Comparison of ENCODE assay signal across 1 cellular context in genomic region chr6:131565041-131565440, GRCh38.
TF ChIP-seq lines count a peak whose summit lies in the region.

No MANE protein-coding gene starts in this region.

TF ChIP-seq in H1, 55 proteins besides CTCF, POLR2A, EP300 and RAD21 (continued from another document):
- TF ChIP-seq, protein P1, sequence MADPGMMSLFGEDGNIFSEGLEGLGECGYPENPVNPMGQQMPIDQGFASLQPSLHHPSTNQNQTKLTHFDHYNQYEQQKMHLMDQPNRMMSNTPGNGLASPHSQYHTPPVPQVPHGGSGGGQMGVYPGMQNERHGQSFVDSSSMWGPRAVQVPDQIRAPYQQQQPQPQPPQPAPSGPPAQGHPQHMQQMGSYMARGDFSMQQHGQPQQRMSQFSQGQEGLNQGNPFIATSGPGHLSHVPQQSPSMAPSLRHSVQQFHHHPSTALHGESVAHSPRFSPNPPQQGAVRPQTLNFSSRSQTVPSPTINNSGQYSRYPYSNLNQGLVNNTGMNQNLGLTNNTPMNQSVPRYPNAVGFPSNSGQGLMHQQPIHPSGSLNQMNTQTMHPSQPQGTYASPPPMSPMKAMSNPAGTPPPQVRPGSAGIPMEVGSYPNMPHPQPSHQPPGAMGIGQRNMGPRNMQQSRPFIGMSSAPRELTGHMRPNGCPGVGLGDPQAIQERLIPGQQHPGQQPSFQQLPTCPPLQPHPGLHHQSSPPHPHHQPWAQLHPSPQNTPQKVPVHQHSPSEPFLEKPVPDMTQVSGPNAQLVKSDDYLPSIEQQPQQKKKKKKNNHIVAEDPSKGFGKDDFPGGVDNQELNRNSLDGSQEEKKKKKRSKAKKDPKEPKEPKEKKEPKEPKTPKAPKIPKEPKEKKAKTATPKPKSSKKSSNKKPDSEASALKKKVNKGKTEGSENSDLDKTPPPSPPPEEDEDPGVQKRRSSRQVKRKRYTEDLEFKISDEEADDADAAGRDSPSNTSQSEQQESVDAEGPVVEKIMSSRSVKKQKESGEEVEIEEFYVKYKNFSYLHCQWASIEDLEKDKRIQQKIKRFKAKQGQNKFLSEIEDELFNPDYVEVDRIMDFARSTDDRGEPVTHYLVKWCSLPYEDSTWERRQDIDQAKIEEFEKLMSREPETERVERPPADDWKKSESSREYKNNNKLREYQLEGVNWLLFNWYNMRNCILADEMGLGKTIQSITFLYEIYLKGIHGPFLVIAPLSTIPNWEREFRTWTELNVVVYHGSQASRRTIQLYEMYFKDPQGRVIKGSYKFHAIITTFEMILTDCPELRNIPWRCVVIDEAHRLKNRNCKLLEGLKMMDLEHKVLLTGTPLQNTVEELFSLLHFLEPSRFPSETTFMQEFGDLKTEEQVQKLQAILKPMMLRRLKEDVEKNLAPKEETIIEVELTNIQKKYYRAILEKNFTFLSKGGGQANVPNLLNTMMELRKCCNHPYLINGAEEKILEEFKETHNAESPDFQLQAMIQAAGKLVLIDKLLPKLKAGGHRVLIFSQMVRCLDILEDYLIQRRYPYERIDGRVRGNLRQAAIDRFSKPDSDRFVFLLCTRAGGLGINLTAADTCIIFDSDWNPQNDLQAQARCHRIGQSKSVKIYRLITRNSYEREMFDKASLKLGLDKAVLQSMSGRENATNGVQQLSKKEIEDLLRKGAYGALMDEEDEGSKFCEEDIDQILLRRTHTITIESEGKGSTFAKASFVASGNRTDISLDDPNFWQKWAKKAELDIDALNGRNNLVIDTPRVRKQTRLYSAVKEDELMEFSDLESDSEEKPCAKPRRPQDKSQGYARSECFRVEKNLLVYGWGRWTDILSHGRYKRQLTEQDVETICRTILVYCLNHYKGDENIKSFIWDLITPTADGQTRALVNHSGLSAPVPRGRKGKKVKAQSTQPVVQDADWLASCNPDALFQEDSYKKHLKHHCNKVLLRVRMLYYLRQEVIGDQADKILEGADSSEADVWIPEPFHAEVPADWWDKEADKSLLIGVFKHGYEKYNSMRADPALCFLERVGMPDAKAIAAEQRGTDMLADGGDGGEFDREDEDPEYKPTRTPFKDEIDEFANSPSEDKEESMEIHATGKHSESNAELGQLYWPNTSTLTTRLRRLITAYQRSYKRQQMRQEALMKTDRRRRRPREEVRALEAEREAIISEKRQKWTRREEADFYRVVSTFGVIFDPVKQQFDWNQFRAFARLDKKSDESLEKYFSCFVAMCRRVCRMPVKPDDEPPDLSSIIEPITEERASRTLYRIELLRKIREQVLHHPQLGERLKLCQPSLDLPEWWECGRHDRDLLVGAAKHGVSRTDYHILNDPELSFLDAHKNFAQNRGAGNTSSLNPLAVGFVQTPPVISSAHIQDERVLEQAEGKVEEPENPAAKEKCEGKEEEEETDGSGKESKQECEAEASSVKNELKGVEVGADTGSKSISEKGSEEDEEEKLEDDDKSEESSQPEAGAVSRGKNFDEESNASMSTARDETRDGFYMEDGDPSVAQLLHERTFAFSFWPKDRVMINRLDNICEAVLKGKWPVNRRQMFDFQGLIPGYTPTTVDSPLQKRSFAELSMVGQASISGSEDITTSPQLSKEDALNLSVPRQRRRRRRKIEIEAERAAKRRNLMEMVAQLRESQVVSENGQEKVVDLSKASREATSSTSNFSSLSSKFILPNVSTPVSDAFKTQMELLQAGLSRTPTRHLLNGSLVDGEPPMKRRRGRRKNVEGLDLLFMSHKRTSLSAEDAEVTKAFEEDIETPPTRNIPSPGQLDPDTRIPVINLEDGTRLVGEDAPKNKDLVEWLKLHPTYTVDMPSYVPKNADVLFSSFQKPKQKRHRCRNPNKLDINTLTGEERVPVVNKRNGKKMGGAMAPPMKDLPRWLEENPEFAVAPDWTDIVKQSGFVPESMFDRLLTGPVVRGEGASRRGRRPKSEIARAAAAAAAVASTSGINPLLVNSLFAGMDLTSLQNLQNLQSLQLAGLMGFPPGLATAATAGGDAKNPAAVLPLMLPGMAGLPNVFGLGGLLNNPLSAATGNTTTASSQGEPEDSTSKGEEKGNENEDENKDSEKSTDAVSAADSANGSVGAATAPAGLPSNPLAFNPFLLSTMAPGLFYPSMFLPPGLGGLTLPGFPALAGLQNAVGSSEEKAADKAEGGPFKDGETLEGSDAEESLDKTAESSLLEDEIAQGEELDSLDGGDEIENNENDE (IDR thresholded peaks at IDR 0.05; ENCODE audit: insufficient replicate concordance, low read length) = no peak
- TF ChIP-seq EGR1 (IDR thresholded peaks at IDR 0.05; ENCODE audit: borderline replicate concordance, low read depth, low read length) = no peak
- TF ChIP-seq HDAC2 (IDR thresholded peaks at IDR 0.05; ENCODE audit: borderline replicate concordance in 1 of 2, low read depth in 2 of 2, low read length in 2 of 2) = no peak
- TF ChIP-seq SP2 (IDR thresholded peaks at IDR 0.05; ENCODE audit: low read length) = no peak
- TF ChIP-seq BCL11A (IDR thresholded peaks at IDR 0.05; ENCODE audit: low read depth in 2 of 2, low read length in 2 of 2) = no peak
- TF ChIP-seq POU5F1 (IDR thresholded peaks at IDR 0.05; ENCODE audit: low read depth, low read length) = no peak
- TF ChIP-seq SIN3A (conservative IDR thresholded peaks at IDR 0.05 in 1 of 2, IDR thresholded peaks at IDR 0.05 in 1 of 2; ENCODE audit: low read depth in 1 of 2, low read length in 2 of 2) = no peak
- TF ChIP-seq TAF1 (IDR thresholded peaks at IDR 0.05; ENCODE audit: low read depth, low read length) = no peak
- no peak for TF ChIP-seq RXRA (IDR thresholded peaks at IDR 0.05; ENCODE audit: insufficient read depth, low read depth, low read length)
- TF ChIP-seq TEAD4 (IDR thresholded peaks at IDR 0.05; ENCODE audit: low read depth, low read length) = no peak
- no peak for TF ChIP-seq SP4 (IDR thresholded peaks at IDR 0.05; ENCODE audit: low read length)
- no peak for TF ChIP-seq SAP30 (IDR thresholded peaks at IDR 0.05; ENCODE audit: insufficient read depth, insufficient replicate concordance, low read length)
- TF ChIP-seq, protein P2, sequence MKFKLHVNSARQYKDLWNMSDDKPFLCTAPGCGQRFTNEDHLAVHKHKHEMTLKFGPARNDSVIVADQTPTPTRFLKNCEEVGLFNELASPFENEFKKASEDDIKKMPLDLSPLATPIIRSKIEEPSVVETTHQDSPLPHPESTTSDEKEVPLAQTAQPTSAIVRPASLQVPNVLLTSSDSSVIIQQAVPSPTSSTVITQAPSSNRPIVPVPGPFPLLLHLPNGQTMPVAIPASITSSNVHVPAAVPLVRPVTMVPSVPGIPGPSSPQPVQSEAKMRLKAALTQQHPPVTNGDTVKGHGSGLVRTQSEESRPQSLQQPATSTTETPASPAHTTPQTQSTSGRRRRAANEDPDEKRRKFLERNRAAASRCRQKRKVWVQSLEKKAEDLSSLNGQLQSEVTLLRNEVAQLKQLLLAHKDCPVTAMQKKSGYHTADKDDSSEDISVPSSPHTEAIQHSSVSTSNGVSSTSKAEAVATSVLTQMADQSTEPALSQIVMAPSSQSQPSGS (IDR thresholded peaks at IDR 0.05; ENCODE audit: low read length) = no peak
